Comparison of ENCODE assay signal across 14 cellular contexts in genomic region chr13:48817166-48817802, GRCh38.
DNase-seq lines count a peak whose midpoint lies in the region; ATAC-seq and TF ChIP-seq lines count a peak whose summit lies in the region.
"Had no signal": no experiment of that assay in that cellular context is flagged by ENCODE, and none has a peak within 500 bp of the region (broad histone marks: within the 10 kb centered on the region; RNA-seq: fewer than 3 reads in every experiment).

No MANE protein-coding gene starts in this region.

- peaks cover 6% of the 10 kb centered on the region for H3K9me3 Mint-ChIP-seq in nephron progenitor cell

- H3K4me3 Mint-ChIP-seq in nephron progenitor cell: no peak overlapping the region

- H3K9me3 ChIP-seq in adrenal gland (replicated peaks in 1 of 3) (no peaks in the 10 kb centered on the region), ovary (no peaks in the 10 kb centered on the region), heart left ventricle (no peaks in the 10 kb centered on the region)

- H3K4me1 Mint-ChIP-seq in nephron progenitor cell: peaks cover 19% of the 10 kb centered on the region

- DNase-seq in activated CD4-positive, CD25-positive, alpha-beta regulatory T cell treated with anti-CD3 and anti-CD28 coated beads, Interleukin-2, amount 50 U/mL, for 72 hours: no peak
- DNase-seq in M059J (ENCODE audit: low read depth) (peak; percentile 24), adrenal gland (peak in 1 of 7 donors; percentile 11), nephron progenitor cell (no peak), ovary (no peak), heart left ventricle (no peak), anterior cingulate cortex (lab: John Stamatoyannopoulos, UW) (no peak)
- DNase-seq: cerebellar nuclear complex, GM23248, NCI-H1092 treated with DMSO at 0.1 percent for 48 hours, NCI-H510A had no signal

- peak; percentile 44 to 60 for ATAC-seq in activated CD4-positive, CD25-positive, alpha-beta regulatory T cell treated with anti-CD3 and anti-CD28 coated beads, Interleukin-2, amount 50 U/mL, for 24 hours
- no peak for ATAC-seq in heart left ventricle
- ATAC-seq: esophagus mucosa had no signal

- peaks cover 0 to 25% of the 10 kb centered on the region in 2 donors for H3K4me1 ChIP-seq in adrenal gland (replicated peaks in 1 of 2)
- peaks cover 5% of the 10 kb centered on the region for H3K4me1 ChIP-seq in ovary (ENCODE audit: insufficient read depth)
- peaks cover 0 to 12% (median 0%) of the 10 kb centered on the region in 12 donors for H3K4me1 ChIP-seq in heart left ventricle

- no peaks in the 10 kb centered on the region for H3K36me3 ChIP-seq in adrenal gland (replicated peaks in 1 of 2)
- H3K36me3 ChIP-seq in ovary: no peaks in the 10 kb centered on the region
- H3K36me3 ChIP-seq in heart left ventricle: no peaks in the 10 kb centered on the region

- H3K36me3 Mint-ChIP-seq in nephron progenitor cell (ENCODE audit: low read depth): no peaks in the 10 kb centered on the region

- TF ChIP-seq POLR2A in adrenal gland (IDR thresholded peaks at IDR 0.05): no peak
- TF ChIP-seq POLR2A in ovary (IDR thresholded peaks at IDR 0.05): no peak
- TF ChIP-seq POLR2A in heart left ventricle (IDR thresholded peaks at IDR 0.05): no peak

- TF ChIP-seq EP300 in ovary (IDR thresholded peaks at IDR 0.05): no peak

- H3K27ac Mint-ChIP-seq in nephron progenitor cell: peak overlapping the region; percentile 4

- intact Hi-C loops in adrenal gland (cut with DNase I): no loop called here
- intact Hi-C loops in ovary (cut with DNase I): no loop called here
- intact Hi-C loops in heart left ventricle (cut with DNase I): no loop called here

- 43 to 53% (median 51%) methylated on average over 4 to 5 of the region's 5 CpGs for WGBS in adrenal gland, 4 donors
- 48 to 74% (median 52%) methylated on average over 5 of the region's 5 CpGs for WGBS in ovary, 3 donors
- WGBS in heart left ventricle, 4 donors: 80 to 88% (median 86%) methylated on average over 5 of the region's 5 CpGs

- H3K4me3 ChIP-seq in adrenal gland: peak overlapping the region in 1 of 4 donors; percentile 37
- H3K4me3 ChIP-seq in ovary: no peak overlapping the region
- H3K4me3 ChIP-seq in heart left ventricle: no peak overlapping the region
- H3K4me3 ChIP-seq: GM23248, lung had no signal

- no peaks in the 10 kb centered on the region for H3K27me3 ChIP-seq in adrenal gland
- H3K27me3 ChIP-seq in ovary: no peaks in the 10 kb centered on the region
- no peaks in the 10 kb centered on the region for H3K27me3 ChIP-seq in heart left ventricle

- no peaks in the 10 kb centered on the region for H3K27me3 Mint-ChIP-seq in nephron progenitor cell (ENCODE audit: low read depth, poor library complexity)

- H3K27ac ChIP-seq in adrenal gland: peak overlapping the region in 3 of 5 donors; percentile 15 to 59 (median 58)
- no peak overlapping the region for H3K27ac ChIP-seq in ovary
- H3K27ac ChIP-seq in heart left ventricle: no peak overlapping the region

- TF ChIP-seq CTCF in adrenal gland (IDR thresholded peaks at IDR 0.05): no peak
- TF ChIP-seq CTCF in nephron progenitor cell (IDR thresholded peaks at IDR 0.05): no peak
- no peak for TF ChIP-seq CTCF in ovary (IDR thresholded peaks at IDR 0.05)
- no peak for TF ChIP-seq CTCF in heart left ventricle (IDR thresholded peaks at IDR 0.05)

Comparison
In these comparisons a context has a peak if more than half of its experiments do, and no peak if none do; other contexts are left out.
1. ATAC-seq: peak in activated CD4-positive, CD25-positive, alpha-beta regulatory T cell treated with anti-CD3 and anti-CD28 coated beads, Interleukin-2, amount 50 U/mL, for 24 hours (2 of 2); none in heart left ventricle (0 of 4).
2. H3K27ac ChIP-seq: peak in adrenal gland (3 of 5); none in ovary (0 of 2) and heart left ventricle (0 of 12).